Comparison of ENCODE assay signal across 23 cellular contexts in genomic region chr3:46467562-46467961, GRCh38. TPM values are rescaled to one million over a fixed set of nuclear protein-coding genes. Genes with fewer than 3 reads are reported as not detected.
"Had no signal": no experiment of that assay in that cellular context is flagged by ENCODE, and none has a peak within 500 bp of the region (broad histone marks: within the 10 kb centered on the region; RNA-seq: fewer than 3 reads in every experiment).

No MANE protein-coding gene starts in this region.

- H3K36me3 ChIP-seq: MG63 had no signal

- DNase-seq: IMR-90, Karpas-422, KG1, NCI-H1092, NCI-H1105 treated with DMSO at 0.1 percent for 48 hours, NCI-H1417 treated with DMSO at 0.1 percent for 48 hours, NCI-H146, NCI-H1694 treated with DMSO at 0.1 percent for 48 hours, NCI-H1930, NCI-H2081, NCI-H2107, NCI-H2227 treated with DMSO at 0.1 percent for 48 hours, NCI-H524, NCI-H526 treated with DMSO at 0.1 percent for 48 hours, NCI-H748 treated with DMSO at 0.1 percent for 48 hours, Right ventricle myocardium superior, RPMI8226, SK-N-SH, SW 1271 had no signal

- H3K9me3 ChIP-seq: MG63, SK-N-SH had no signal

- H3K27me3 ChIP-seq: MG63 had no signal

- H3K4me3 ChIP-seq: MG63 had no signal

RNA-seq across cellular contexts. Expression of gene LTF, which starts 2.9 kb away (rescaled TPM):
- total RNA-seq: IMR-90, NCI-H460 had no signal

RNA-seq across cellular contexts. Expression of gene RTP3, which starts 30.2 kb away (rescaled TPM):
- total RNA-seq: HT-29, NCI-H460, Right ventricle myocardium superior, SK-MEL-5 had no signal
